ENCODE assay signal across 13 cellular contexts in genomic region chr11:131889760-131890620, GRCh38.
DNase-seq lines count a peak whose midpoint lies in the region; ATAC-seq, FAIRE-seq and TF ChIP-seq lines count a peak whose summit lies in the region.
"Had no signal": no experiment of that assay in that cellular context is flagged by ENCODE, and none has a peak within 500 bp of the region (broad histone marks: within the 10 kb centered on the region; RNA-seq: fewer than 3 reads in every experiment).

No MANE protein-coding gene starts in this region.

- TF ChIP-seq CTCF in fibroblast of the aortic adventitia (IDR thresholded peaks at IDR 0.05; ENCODE audit: insufficient read depth, low read length): peak; percentile 2

- H3K4me3 ChIP-seq in fibroblast of the aortic adventitia (ENCODE audit: low read depth, low read length): no peak overlapping the region
- H3K4me3 ChIP-seq: SJCRH30 had no signal

- TF ChIP-seq POLR2A in GM12891 (IDR thresholded peaks at IDR 0.05; ENCODE audit: low read depth, low read length): no peak

- peak; percentile 23 for FAIRE-seq in GM12891 (lab: Jason Lieb, UNC)
- FAIRE-seq: bronchial epithelial cell had no signal

- DNase-seq in GM12891 (ENCODE audit: insufficient read length, low spot score): no peak
- peak; percentile 83 for DNase-seq in NCI-H510A treated with DMSO at 0.1 percent for 48 hours (lab: John Stamatoyannopoulos, UW)
- no peak for DNase-seq in fibroblast of the aortic adventitia (ENCODE audit: low read depth)
- peak; percentile 80 for DNase-seq in putamen (ENCODE audit: low spot score)
- no peak for DNase-seq in SW480 (ENCODE audit: low spot score)
- no peak for DNase-seq in stimulated activated CD4-positive, alpha-beta T cell treated with anti-CD3 and anti-CD28 coated beads, Interleukin-2, amount 100 ng/mL, for 24 hours
- DNase-seq: DMS 273 treated with DMSO at 0.1 percent for 48 hours; erythroblast; NCI-H524; SJCRH30; stimulated activated naive CD4-positive, alpha-beta T cell had no signal

- ATAC-seq in GM21447 (IDR thresholded peaks at IDR 0.05; ENCODE audit: unreplicated experiment): no peak

TF ChIP-seq in GM12891, 5 proteins besides CTCF, POLR2A, EP300 and RAD21:
- TF ChIP-seq SPI1 (IDR thresholded peaks at IDR 0.05; ENCODE audit: low read depth, low read length) (no peak), TAF1 (IDR thresholded peaks at IDR 0.05; ENCODE audit: low read depth, low read length) (no peak), POU2F2 (IDR thresholded peaks at IDR 0.05; ENCODE audit: low read depth, low read length) (no peak), PAX5 (IDR thresholded peaks at IDR 0.05; ENCODE audit: insufficient read depth, low read length, severe bottlenecking) (no peak), POLR2AphosphoS5 (IDR thresholded peaks at IDR 0.05; ENCODE audit: low read depth, low read length) (no peak)
TF ChIP-seq in GM12891: peak in this region for 0.

Comparison
In these comparisons a context has a peak if more than half of its experiments do, and no peak if none do; other contexts are left out.
1. DNase-seq: peak in NCI-H510A treated with DMSO at 0.1 percent for 48 hours (single experiment) and putamen (single experiment); none in GM12891 (single experiment), fibroblast of the aortic adventitia (single experiment), SW480 (single experiment) and stimulated activated CD4-positive, alpha-beta T cell treated with anti-CD3 and anti-CD28 coated beads, Interleukin-2, amount 100 ng/mL, for 24 hours (0 of 2).